ENCODE assay signal across 25 cellular contexts in the genomic region with DNA sequence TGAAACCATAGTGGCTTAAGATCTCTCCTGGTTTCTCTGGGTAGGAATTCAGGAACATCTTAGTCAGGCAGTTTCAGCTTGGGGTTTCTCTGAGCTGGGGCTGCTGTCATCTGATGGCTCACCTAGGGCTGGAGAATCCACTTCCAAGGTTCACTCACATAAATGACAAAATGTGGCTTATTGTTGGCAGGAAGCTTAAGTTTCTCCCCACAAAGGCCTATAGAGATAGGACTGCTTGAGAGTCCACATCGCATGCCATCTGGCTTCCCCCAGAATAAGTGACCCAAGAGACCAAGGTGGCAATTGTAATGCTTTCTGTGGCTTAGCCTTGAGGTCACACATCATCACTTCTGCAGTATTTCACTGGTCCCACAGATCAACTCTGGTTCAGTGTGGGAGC.
"Had no signal": no experiment of that assay in that cellular context is flagged by ENCODE, and none has a peak within 500 bp of the region (broad histone marks: within the 10 kb centered on the region; RNA-seq: fewer than 3 reads in every experiment).

No MANE protein-coding gene starts in this region.

- DNase-seq: colonic mucosa; effector CD4-positive, alpha-beta T cell; endodermal cell; glutamatergic neuron; kidney; left colon; left ventricle myocardium superior; naive thymus-derived CD4-positive, alpha-beta T cell; nephron progenitor cell; retina; spleen; stimulated activated CD4-positive, alpha-beta T cell treated with anti-CD3 and anti-CD28 coated beads, Interleukin-2, amount 100 ng/mL, for 24 hours; stimulated activated CD4-positive, alpha-beta T cell treated with anti-CD3 and anti-CD28 coated beads, Interleukin-4, amount 100 ng/mL, for 4 hours; stimulated activated naive B cell treated with anti-CD40 and anti-IgM and Interleukin-4, amounts not matched to agents 10 μg/mL and 1 μg/mL and 100 μg/mL, for 72 hours; stimulated activated naive CD8-positive, alpha-beta T cell treated with anti-CD3 and anti-CD28 coated beads, Interleukin-15, amount 100 ng/mL, for 72 hours; testis; upper lobe of right lung had no signal

- H3K9ac ChIP-seq: parathyroid adenoma had no signal

- H3K27me3 ChIP-seq: colonic mucosa, spleen, testis, tibial nerve, upper lobe of right lung, vagina had no signal

- ATAC-seq: left colon; left ventricle myocardium superior; naive thymus-derived CD4-positive, alpha-beta T cell; sciatic nerve; stimulated activated naive B cell treated with anti-CD40 and anti-IgM and Interleukin-4, amounts not matched to agents 10 μg/mL and 1 μg/mL and 100 μg/mL, for 72 hours; stimulated activated naive CD8-positive, alpha-beta T cell treated with anti-CD3 and anti-CD28 coated beads, Interleukin-15, amount 100 ng/mL, for 72 hours; upper lobe of right lung had no signal

- FAIRE-seq: endothelial cell of umbilical vein, frontal cortex, kidney had no signal

- H3K36me3 ChIP-seq: colonic mucosa, prostate gland, spleen, tibial nerve, upper lobe of right lung, vagina had no signal

- H3K9me3 ChIP-seq: colonic mucosa, prostate gland, testis, vagina had no signal

- H3K4me3 ChIP-seq: colonic mucosa, lung, prostate gland, spleen, testis, tibial nerve, upper lobe of right lung, vagina had no signal

- H3K27ac ChIP-seq: colonic mucosa, parathyroid adenoma, prostate gland, spleen, testis, tibial nerve, upper lobe of right lung, vagina had no signal

- H3K79me2 ChIP-seq: parathyroid adenoma had no signal

- H3K4me1 ChIP-seq: colonic mucosa, parathyroid adenoma, prostate gland, spleen, testis, tibial nerve, upper lobe of right lung, vagina had no signal

- H2AFZ ChIP-seq: parathyroid adenoma had no signal
